7 cellular contexts compared by ENCODE assay signal in the genomic region with DNA sequence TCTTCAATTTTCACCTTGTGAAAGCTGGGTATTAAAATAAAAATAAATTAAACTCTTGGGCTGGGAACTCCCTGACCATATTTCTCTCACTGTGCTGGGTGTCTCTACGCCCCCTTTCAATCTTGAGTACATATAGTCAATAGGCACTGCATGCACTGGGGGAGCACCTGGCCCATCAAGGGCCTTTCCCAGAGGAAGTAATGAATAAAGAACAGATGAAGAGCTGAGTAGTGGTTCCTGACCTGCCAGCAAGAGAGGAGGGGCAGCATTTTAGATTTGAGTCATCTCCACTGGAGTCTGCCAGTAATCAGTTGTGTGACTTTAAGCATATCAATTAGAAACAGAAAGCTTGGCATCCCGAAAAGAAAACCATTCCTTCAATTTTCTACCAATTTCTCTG. TPM values are rescaled to one million over a fixed set of nuclear protein-coding genes. Genes with fewer than 3 reads are reported as not detected.
DNase-seq lines count a peak whose midpoint lies in the region; ATAC-seq and TF ChIP-seq lines count a peak whose summit lies in the region.

No MANE protein-coding gene starts in this region.

- H3K4me1 ChIP-seq in OCI-LY3 (ENCODE audit: low read length) (peaks cover 50% of the 10 kb centered on the region), ovary (ENCODE audit: insufficient read depth) (peaks cover under 1% of the 10 kb centered on the region)

- no peaks in the 10 kb centered on the region for H3K36me3 Mint-ChIP-seq in natural killer cell treated with Interleukin-12 subunit alpha and Interleukin-12 subunit beta and Interleukin-15 and Interleukin-18, amount 100 ng/mL, for 72 hours
- peaks cover 0 to 16% (median 0%) of the 10 kb centered on the region in 3 donors for H3K36me3 Mint-ChIP-seq in naive thymus-derived CD8-positive, alpha-beta T cell

- H4K20me1 ChIP-seq in OCI-LY3 (ENCODE audit: insufficient read depth, low read length) = peaks cover 9% of the 10 kb centered on the region; the same call in 1 of the 2 replicates

- intact Hi-C loops in ovary (cut with DNase I) = no loop called here

- H3K9ac ChIP-seq in OCI-LY3 (ENCODE audit: low read length) = peak overlapping the region; percentile 73

- H3K4me3 ChIP-seq in OCI-LY3 (ENCODE audit: low read length) = peak overlapping the region; percentile 78
- no peak overlapping the region for H3K4me3 ChIP-seq in ovary

- H3K27me3 Mint-ChIP-seq in natural killer cell treated with Interleukin-12 subunit alpha and Interleukin-12 subunit beta and Interleukin-15 and Interleukin-18, amount 100 ng/mL, for 72 hours = no peaks in the 10 kb centered on the region
- no peaks in the 10 kb centered on the region for H3K27me3 Mint-ChIP-seq in naive thymus-derived CD8-positive, alpha-beta T cell

- ATAC-seq in GM18907 (IDR thresholded peaks at IDR 0.05; ENCODE audit: unreplicated experiment) (peak; percentile 87), HG02623 (IDR thresholded peaks at IDR 0.05; ENCODE audit: unreplicated experiment) (peak; percentile 88)
- peak; percentile 88 to 91 for ATAC-seq in natural killer cell treated with Interleukin-12 subunit alpha and Interleukin-12 subunit beta and Interleukin-15 and Interleukin-18, amount 100 ng/mL, for 72 hours
- ATAC-seq in naive thymus-derived CD8-positive, alpha-beta T cell = no peak

- H3K9me3 ChIP-seq in OCI-LY3 (ENCODE audit: insufficient read depth, low read length) (no peaks in the 10 kb centered on the region), ovary (no peaks in the 10 kb centered on the region)

- WGBS in ovary, 3 donors = 83 to 89% (median 87%) methylated on average over 2 of the region's 2 CpGs

- H3K27me3 ChIP-seq in OCI-LY3 (ENCODE audit: low read depth, low read length) = no peaks in the 10 kb centered on the region
- H3K27me3 ChIP-seq in ovary = no peaks in the 10 kb centered on the region

- H3K4me2 ChIP-seq in OCI-LY3 (ENCODE audit: low read length) = peak overlapping the region; percentile 86

- no peak for TF ChIP-seq CTCF in OCI-LY3 (IDR thresholded peaks at IDR 0.05; ENCODE audit: low read depth, low read length)
- TF ChIP-seq CTCF in ovary (IDR thresholded peaks at IDR 0.05) = no peak

- no peaks in the 10 kb centered on the region for H3K9me3 Mint-ChIP-seq in natural killer cell treated with Interleukin-12 subunit alpha and Interleukin-12 subunit beta and Interleukin-15 and Interleukin-18, amount 100 ng/mL, for 72 hours
- no peaks in the 10 kb centered on the region for H3K9me3 Mint-ChIP-seq in naive thymus-derived CD8-positive, alpha-beta T cell

- peak; percentile 69 for DNase-seq in natural killer cell treated with Interleukin-12 subunit alpha and Interleukin-12 subunit beta and Interleukin-15 and Interleukin-18, amount 100 ng/mL, for 72 hours (ENCODE audit: low spot score)
- no peak for DNase-seq in NCI-H524 (lab: John Stamatoyannopoulos, UW)
- no peak for DNase-seq in ovary
- DNase-seq in naive thymus-derived CD8-positive, alpha-beta T cell = no peak

- peak overlapping the region; percentile 69 to 87 for H3K27ac Mint-ChIP-seq in natural killer cell treated with Interleukin-12 subunit alpha and Interleukin-12 subunit beta and Interleukin-15 and Interleukin-18, amount 100 ng/mL, for 72 hours
- peak overlapping the region in 1 of 10 donors; percentile 28 for H3K27ac Mint-ChIP-seq in naive thymus-derived CD8-positive, alpha-beta T cell

- no peak overlapping the region for H2AFZ ChIP-seq in OCI-LY3 (ENCODE audit: low read depth, low read length)

- POLR2A ChIA-PET in naive thymus-derived CD8-positive, alpha-beta T cell (lab: Charles Lee) = no interaction called here

- H3K4me3 Mint-ChIP-seq in natural killer cell treated with Interleukin-12 subunit alpha and Interleukin-12 subunit beta and Interleukin-15 and Interleukin-18, amount 100 ng/mL, for 72 hours = peak overlapping the region; percentile 65
- no peak overlapping the region for H3K4me3 Mint-ChIP-seq in naive thymus-derived CD8-positive, alpha-beta T cell

- H3K4me1 Mint-ChIP-seq in natural killer cell treated with Interleukin-12 subunit alpha and Interleukin-12 subunit beta and Interleukin-15 and Interleukin-18, amount 100 ng/mL, for 72 hours (ENCODE audit: low read depth in 2 of 2) = peaks cover 46 to 48% of the 10 kb centered on the region in 2 donors
- peaks cover 30 to 72% (median 55%) of the 10 kb centered on the region in 4 donors for H3K4me1 Mint-ChIP-seq in naive thymus-derived CD8-positive, alpha-beta T cell

- H3K27ac ChIP-seq in OCI-LY3 (ENCODE audit: low read length) (peak overlapping the region; percentile 84), ovary (no peak overlapping the region)

- TF ChIP-seq POLR2A in ovary (IDR thresholded peaks at IDR 0.05) = no peak

- no peak for TF ChIP-seq EP300 in ovary (IDR thresholded peaks at IDR 0.05)

- H3K79me2 ChIP-seq in OCI-LY3 (ENCODE audit: low read length) = peaks cover 91% of the 10 kb centered on the region

- H3K36me3 ChIP-seq in OCI-LY3 (replicated peaks; ENCODE audit: low read depth, low read length) = no peaks in the 10 kb centered on the region
- H3K36me3 ChIP-seq in ovary = no peaks in the 10 kb centered on the region

RNA-seq across cellular contexts. Expression of a gene that starts 6.2 kb away (rescaled TPM):
- total RNA-seq in natural killer cell treated with Interleukin-12 subunit alpha and Interleukin-12 subunit beta and Interleukin-15 and Interleukin-18, amount 100 ng/mL, for 72 hours = 100 to 1,000 TPM in 1 of 2 donors, 10 to 100 TPM in 1; 83.7 to 115 TPM
- total RNA-seq in ovary = 10 to 100 TPM; 43.3 to 77.2 (median 50.2) TPM
- 10 to 100 TPM; 45.9 to 86.5 TPM for polyA plus RNA-seq in ovary
- 10 to 100 TPM; 50.0 to 54.5 TPM for total RNA-seq in naive thymus-derived CD8-positive, alpha-beta T cell
- 10 to 100 TPM; 50.1 to 69.6 (median 53.5) TPM for polyA plus RNA-seq in naive thymus-derived CD8-positive, alpha-beta T cell

RNA-seq across cellular contexts. Expression of a gene that starts 46.4 kb away (rescaled TPM):
- total RNA-seq in natural killer cell treated with Interleukin-12 subunit alpha and Interleukin-12 subunit beta and Interleukin-15 and Interleukin-18, amount 100 ng/mL, for 72 hours = 10 to 100 TPM; 21.4 to 40.2 TPM
- total RNA-seq in ovary = 100 to 1,000 TPM in 5 of 7 donors, 10 to 100 TPM in 2; 81.5 to 199 (median 149) TPM
- 10 to 100 TPM; 52.6 to 72.8 TPM for polyA plus RNA-seq in ovary
- 10 to 100 TPM; 22.2 to 27.5 TPM for total RNA-seq in naive thymus-derived CD8-positive, alpha-beta T cell
- 1 to 10 TPM; 2.9 to 4.2 (median 3.8) TPM for polyA plus RNA-seq in naive thymus-derived CD8-positive, alpha-beta T cell

Comparison
In these comparisons a context has a peak if more than half of its experiments do, and no peak if none do; other contexts are left out.
1. ATAC-seq: peak in GM18907 (single experiment), HG02623 (single experiment) and natural killer cell treated with Interleukin-12 subunit alpha and Interleukin-12 subunit beta and Interleukin-15 and Interleukin-18, amount 100 ng/mL, for 72 hours (2 of 2); none in naive thymus-derived CD8-positive, alpha-beta T cell (0 of 2).